In genomic region chr1:59107516-59107915, GRCh38 we compare ENCODE assay signal across 15 cellular contexts.
DNase-seq lines count a peak whose midpoint lies in the region; ATAC-seq, FAIRE-seq and TF ChIP-seq lines count a peak whose summit lies in the region.
"Had no signal": no experiment of that assay in that cellular context is flagged by ENCODE, and none has a peak within 500 bp of the region (broad histone marks: within the 10 kb centered on the region; RNA-seq: fewer than 3 reads in every experiment).

No MANE protein-coding gene starts in this region.

- H3K27me3 Mint-ChIP-seq in T-cell: no peaks in the 10 kb centered on the region

- no peak for TF ChIP-seq EP300 in Ishikawa (IDR thresholded peaks at IDR 0.05; ENCODE audit: borderline replicate concordance)
- no peak for TF ChIP-seq EP300 in stomach (IDR thresholded peaks at IDR 0.05)

- no peak for TF ChIP-seq RAD21 in Ishikawa (IDR thresholded peaks at IDR 0.05; ENCODE audit: low read depth)

- peak overlapping the region; percentile 53 for H3K4me2 ChIP-seq in mammary epithelial cell (ENCODE audit: insufficient read depth, low read depth, low read length)

- H3K9me3 Mint-ChIP-seq in T-cell: no peaks in the 10 kb centered on the region

- no peaks in the 10 kb centered on the region for H4K20me1 ChIP-seq in mammary epithelial cell (ENCODE audit: insufficient read depth, low read length)

- no peak overlapping the region for H3K9ac ChIP-seq in mammary epithelial cell (ENCODE audit: insufficient read depth, low read length)

- DNase-seq in mammary epithelial cell (peak; percentile 91), left cardiac atrium (peak; percentile 59), stomach (peak; percentile 64), urothelium cell line (ENCODE audit: low spot score) (no peak), NK-92 (lab: John Stamatoyannopoulos, UW; ENCODE audit: unreplicated experiment) (no peak), T-cell (no peak)
- DNase-seq: activated T-cell treated with anti-CD3 and anti-CD28 coated beads, Interleukin-2, amount 50 U/mL, for 1 hour; H7; midbrain; stimulated activated CD8-positive, alpha-beta memory T cell treated with anti-CD3 and anti-CD28 coated beads, Interleukin-4, amount 100 ng/mL, for 48 hours had no signal

- intact Hi-C loops in mammary epithelial cell (cut with micrococcal nuclease): no loop called here
- intact Hi-C loops in left cardiac atrium (cut with DNase I): no loop called here
- intact Hi-C loops in stomach (cut with DNase I; ENCODE audit: low total_unique reads): no loop called here

- H3K4me1 ChIP-seq in mammary epithelial cell (ENCODE audit: insufficient read depth, low read length) (peaks cover 15% of the 10 kb centered on the region), stomach (peaks cover 0 to 14% (median 7%) of the 10 kb centered on the region in 4 donors)

- ATAC-seq in left cardiac atrium (peak; percentile 72 to 95), GM21390 (IDR thresholded peaks at IDR 0.05; ENCODE audit: unreplicated experiment) (no peak), T-cell (replicated peaks in 1 of 4) (no peak)

- H3K4me1 Mint-ChIP-seq in T-cell: no peaks in the 10 kb centered on the region

- POLR2A ChIA-PET in T-cell (lab: Charles Lee): interaction anchor here in 1 of 2 donors (0.6 kb wide), 1 partner anchor 698 kb away, joined by 3 read pairs; no protein-coding TSS in a partner anchor

- CTCF ChIA-PET in mammary epithelial cell (lab: Charles Lee; ENCODE audit: low non-redundant PET) (interaction anchor here (0.6 kb wide), 1 partner anchor 31 kb away, joined by 4 read pairs; no protein-coding TSS in a partner anchor), T-cell (lab: Charles Lee) (interaction anchor here in 1 of 2 donors (1.0 kb wide), 1 partner anchor 14 kb away, joined by 4 read pairs; no protein-coding TSS in a partner anchor)

- peak overlapping the region; percentile 47 for H3K27ac ChIP-seq in mammary epithelial cell (ENCODE audit: insufficient read depth, low read depth, low read length)
- peak overlapping the region in 1 of 5 donors; percentile 17 for H3K27ac ChIP-seq in stomach
- H3K27ac ChIP-seq: C4-2B, cardiac muscle cell had no signal

- no peak overlapping the region for H3K4me3 Mint-ChIP-seq in T-cell

- H3K9me3 ChIP-seq in mammary epithelial cell (replicated peaks; ENCODE audit: insufficient read depth, low read length) (no peaks in the 10 kb centered on the region), stomach (no peaks in the 10 kb centered on the region)

- in situ Hi-C loops in mammary epithelial cell (cut with MboI; ENCODE audit: low sequenced_read_pairs in 2 of 2): no loop called here

- TSS peak; percentile 74 for BruUV-seq in mammary epithelial cell (replicated peaks; lab: Mats Ljungman, UMichigan)

- dilution Hi-C loops in mammary epithelial cell (cut with HindIII; ENCODE audit: low sequenced_read_pairs): no loop called here

- TF ChIP-seq POLR2A in stomach (IDR thresholded peaks at IDR 0.05): no peak

- no peaks in the 10 kb centered on the region for H3K79me2 ChIP-seq in mammary epithelial cell (ENCODE audit: insufficient read depth, low read length)

- H3K27ac Mint-ChIP-seq in T-cell: no peak overlapping the region

- 4% methylated on average over 4 of the region's 5 CpGs for WGBS in mammary epithelial cell (ENCODE audit: low coverage, missing lambda C conversion rate)
- WGBS in stomach, 5 donors: 32 to 82% (median 69%) methylated on average over 4 to 5 of the region's 5 CpGs

- FAIRE-seq in urothelium cell line (lab: Jason Lieb, UNC): no peak
- FAIRE-seq: TTC549 had no signal

- peak overlapping the region; percentile 70 for H2AFZ ChIP-seq in mammary epithelial cell (ENCODE audit: low read depth, low read length)

- H3K36me3 Mint-ChIP-seq in T-cell: no peaks in the 10 kb centered on the region

- H3K4me3 ChIP-seq in mammary epithelial cell (replicated peaks in 1 of 3; ENCODE audit: insufficient read depth in 1 of 3, low read depth in 2 of 3, low read length in 3 of 3) (no peak overlapping the region), stomach (no peak overlapping the region)
- H3K4me3 ChIP-seq: cardiac muscle cell had no signal

- no peaks in the 10 kb centered on the region for H3K27me3 ChIP-seq in mammary epithelial cell (ENCODE audit: insufficient read depth, low read length)
- no peaks in the 10 kb centered on the region for H3K27me3 ChIP-seq in stomach
- H3K27me3 ChIP-seq: cardiac muscle cell had no signal

- TF ChIP-seq CTCF in mammary epithelial cell (conservative IDR thresholded peaks at IDR 0.05 in 1 of 2, IDR thresholded peaks at IDR 0.05 in 1 of 2; ENCODE audit: extremely low read depth in 1 of 2, insufficient read depth in 1 of 2, low read depth in 1 of 2, low read length in 2 of 2) (no peak), stomach (IDR thresholded peaks at IDR 0.05) (no peak)

- H3K36me3 ChIP-seq in mammary epithelial cell (ENCODE audit: insufficient read depth, low read length): no peaks in the 10 kb centered on the region
- H3K36me3 ChIP-seq in stomach: no peaks in the 10 kb centered on the region
- H3K36me3 ChIP-seq: cardiac muscle cell had no signal

TF ChIP-seq in Ishikawa, 13 proteins besides CTCF, POLR2A, EP300 and RAD21:
- no peak for TF ChIP-seq YY1 (IDR thresholded peaks at IDR 0.05; ENCODE audit: low read depth)
- TF ChIP-seq CEBPB (IDR thresholded peaks at IDR 0.05): 0 out of 2 replicates have a peak, but pooled peaks have one; percentile 39
- TF ChIP-seq ZBTB7A (IDR thresholded peaks at IDR 0.05; ENCODE audit: low read depth): no peak
- no peak for TF ChIP-seq CREB1 (IDR thresholded peaks at IDR 0.05; ENCODE audit: low read depth)

Comparison
In these comparisons a context has a peak if more than half of its experiments do, and no peak if none do; other contexts are left out.
1. DNase-seq: peak in mammary epithelial cell (single experiment), left cardiac atrium (single experiment) and stomach (single experiment); none in urothelium cell line (single experiment), NK-92 (single experiment) and T-cell (0 of 34).
2. ATAC-seq: peak in left cardiac atrium (2 of 2); none in GM21390 (single experiment) and T-cell (0 of 4).